Comparison of ENCODE assay signal across 8 cellular contexts in the genomic region with DNA sequence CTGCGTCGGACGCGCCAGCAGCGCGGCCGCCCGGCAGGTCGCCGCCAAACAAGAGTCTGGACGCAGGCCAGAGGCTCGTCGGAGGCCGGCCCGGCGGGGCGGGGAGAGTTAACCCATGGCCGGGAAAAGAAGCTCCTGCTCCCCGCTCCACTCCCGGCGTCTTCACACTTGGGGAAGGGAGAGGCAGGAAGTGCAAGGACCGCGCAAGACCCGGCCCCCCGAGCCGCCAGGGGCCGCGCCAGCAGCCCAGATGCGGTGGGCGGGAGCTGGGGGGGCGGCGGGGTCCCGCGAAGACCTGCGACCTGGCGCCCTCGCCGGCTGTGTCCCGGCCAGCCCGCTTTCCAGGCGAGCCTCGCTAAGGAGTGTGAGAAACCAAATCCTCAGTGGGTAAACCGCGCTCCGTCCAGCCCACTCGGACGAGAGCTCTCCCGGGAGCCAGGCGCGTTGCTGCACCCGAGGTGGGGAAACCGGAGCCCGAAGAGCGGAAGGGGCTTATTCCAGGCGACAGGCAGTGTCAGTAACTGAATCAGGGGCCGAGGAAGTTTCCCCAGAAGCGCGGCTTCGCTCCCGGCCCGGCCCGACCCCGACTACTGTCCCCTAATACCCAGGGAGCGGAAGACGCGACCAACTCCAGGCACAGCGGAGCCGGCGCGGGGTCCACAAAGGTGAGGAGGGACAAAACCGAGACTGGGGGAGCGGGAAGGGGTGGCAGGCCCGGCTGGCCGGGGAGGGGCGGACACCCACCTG.
DNase-seq lines count a peak whose midpoint lies in the region; ATAC-seq and TF ChIP-seq lines count a peak whose summit lies in the region.

No MANE protein-coding gene starts in this region.

- H3K4me1 ChIP-seq in iPS DF 6.9 (ENCODE audit: control insufficient read depth, insufficient read depth, low read length) = peaks cover 3% of the 10 kb centered on the region

- H3K36me3 ChIP-seq in iPS DF 6.9 (ENCODE audit: control insufficient read depth, insufficient read depth, low read length) = 0 out of 2 replicates have a peak, but pooled peaks cover 2% of the 10 kb centered on the region

- H3K9me3 Mint-ChIP-seq in activated naive CD4-positive, alpha-beta T cell treated with anti-CD3 and anti-CD28 coated beads, Interleukin-2, amount 10 ng/mL, durations not matched to agents 7 days and 5 days = no peaks in the 10 kb centered on the region

- H3K9me3 ChIP-seq in iPS DF 6.9 (ENCODE audit: control insufficient read depth, insufficient read depth, low read length) = no peaks in the 10 kb centered on the region

- peaks cover 83% of the 10 kb centered on the region for H3K27me3 Mint-ChIP-seq in activated naive CD4-positive, alpha-beta T cell treated with anti-CD3 and anti-CD28 coated beads, Interleukin-2, amount 10 ng/mL, durations not matched to agents 7 days and 5 days

- H3K36me3 Mint-ChIP-seq in activated naive CD4-positive, alpha-beta T cell treated with anti-CD3 and anti-CD28 coated beads, Interleukin-2, amount 10 ng/mL, durations not matched to agents 7 days and 5 days = peaks cover 5% of the 10 kb centered on the region

- no peak for TF ChIP-seq CTCF in astrocyte of the cerebellum (IDR thresholded peaks at IDR 0.05; ENCODE audit: low read depth, low read length, missing control alignments)

- H3K4me3 ChIP-seq in astrocyte of the cerebellum (ENCODE audit: low read depth, low read length) (peak overlapping the region; percentile 55), iPS DF 6.9 (ENCODE audit: low read length) (peak overlapping the region; percentile 71), skeletal muscle cell (ENCODE audit: low read depth, low read length) (peak overlapping the region; percentile 63)

- no CpG with 5 or more reads among the region's 75 CpGs for WGBS in iPS DF 6.9 (ENCODE audit: insufficient coverage, insufficient read length)

- CTCF ChIA-PET in activated naive CD4-positive, alpha-beta T cell treated with anti-CD3 and anti-CD28 coated beads, Interleukin-2, amount 10 ng/mL, durations not matched to agents 7 days and 5 days (lab: Charles Lee) = interaction anchor here (0.8 to 2.6 kb wide), 5 partner anchors 12 to 63 kb away, joined by 3 to 6 read pairs (median 3); no protein-coding TSS in a partner anchor

- peak overlapping the region; percentile 57 for H3K4me3 Mint-ChIP-seq in activated naive CD4-positive, alpha-beta T cell treated with anti-CD3 and anti-CD28 coated beads, Interleukin-2, amount 10 ng/mL, durations not matched to agents 7 days and 5 days

- H3K4me1 Mint-ChIP-seq in activated naive CD4-positive, alpha-beta T cell treated with anti-CD3 and anti-CD28 coated beads, Interleukin-2, amount 10 ng/mL, durations not matched to agents 7 days and 5 days = peaks cover 11% of the 10 kb centered on the region

- no peak for ATAC-seq in GM19395 (IDR thresholded peaks at IDR 0.05; ENCODE audit: unreplicated experiment)

- H3K27me3 ChIP-seq in iPS DF 6.9 (ENCODE audit: control insufficient read depth, insufficient read depth, low read length) = no peaks in the 10 kb centered on the region; the same call in 1 of the 2 replicates

- no peak overlapping the region for H3K27ac ChIP-seq in iPS DF 6.9 (ENCODE audit: low read length)

- peak; percentile 24 for DNase-seq in activated naive CD4-positive, alpha-beta T cell treated with anti-CD3 and anti-CD28 coated beads, Interleukin-2, amount 10 ng/mL, durations not matched to agents 7 days and 5 days
- no peak for DNase-seq in activated naive CD4-positive, alpha-beta T cell treated with anti-CD3 and anti-CD28 coated beads, Interleukin-2, amount 50 U/mL, for 16 hours
- DNase-seq in KBM-7 = peak; percentile 60
- DNase-seq in astrocyte of the cerebellum (ENCODE audit: low read depth) = no peak
- DNase-seq in iPS DF 6.9 (ENCODE audit: low read depth, low spot score) = no peak
- no peak for DNase-seq in skeletal muscle cell (ENCODE audit: low read depth)
- DNase-seq in NCI-H1092 (lab: John Stamatoyannopoulos, UW) = no peak

- H3K27ac Mint-ChIP-seq in activated naive CD4-positive, alpha-beta T cell treated with anti-CD3 and anti-CD28 coated beads, Interleukin-2, amount 10 ng/mL, durations not matched to agents 7 days and 5 days = no peak overlapping the region

- in situ Hi-C loops in KBM-7 (cut with MboI; ENCODE audit: low pct_unique_long_range_greater_than_20kb, low sequenced_read_pairs) = no loop called here
- in situ Hi-C loops in astrocyte of the cerebellum (cut with HindIII; ENCODE audit: low sequenced_read_pairs) = no loop called here

Comparison
In these comparisons a context has a peak if more than half of its experiments do, and no peak if none do; other contexts are left out.
1. DNase-seq: peak in activated naive CD4-positive, alpha-beta T cell treated with anti-CD3 and anti-CD28 coated beads, Interleukin-2, amount 10 ng/mL, durations not matched to agents 7 days and 5 days (single experiment) and KBM-7 (single experiment); none in activated naive CD4-positive, alpha-beta T cell treated with anti-CD3 and anti-CD28 coated beads, Interleukin-2, amount 50 U/mL, for 16 hours (single experiment), astrocyte of the cerebellum (single experiment), iPS DF 6.9 (single experiment), skeletal muscle cell (single experiment) and NCI-H1092 (single experiment).
2. Peak in every context shown above with its lines, with median percentiles within 50 percentile points of each other: H3K4me3 ChIP-seq.